Comparison of ENCODE assay signal across 11 cellular contexts in the genomic region with DNA sequence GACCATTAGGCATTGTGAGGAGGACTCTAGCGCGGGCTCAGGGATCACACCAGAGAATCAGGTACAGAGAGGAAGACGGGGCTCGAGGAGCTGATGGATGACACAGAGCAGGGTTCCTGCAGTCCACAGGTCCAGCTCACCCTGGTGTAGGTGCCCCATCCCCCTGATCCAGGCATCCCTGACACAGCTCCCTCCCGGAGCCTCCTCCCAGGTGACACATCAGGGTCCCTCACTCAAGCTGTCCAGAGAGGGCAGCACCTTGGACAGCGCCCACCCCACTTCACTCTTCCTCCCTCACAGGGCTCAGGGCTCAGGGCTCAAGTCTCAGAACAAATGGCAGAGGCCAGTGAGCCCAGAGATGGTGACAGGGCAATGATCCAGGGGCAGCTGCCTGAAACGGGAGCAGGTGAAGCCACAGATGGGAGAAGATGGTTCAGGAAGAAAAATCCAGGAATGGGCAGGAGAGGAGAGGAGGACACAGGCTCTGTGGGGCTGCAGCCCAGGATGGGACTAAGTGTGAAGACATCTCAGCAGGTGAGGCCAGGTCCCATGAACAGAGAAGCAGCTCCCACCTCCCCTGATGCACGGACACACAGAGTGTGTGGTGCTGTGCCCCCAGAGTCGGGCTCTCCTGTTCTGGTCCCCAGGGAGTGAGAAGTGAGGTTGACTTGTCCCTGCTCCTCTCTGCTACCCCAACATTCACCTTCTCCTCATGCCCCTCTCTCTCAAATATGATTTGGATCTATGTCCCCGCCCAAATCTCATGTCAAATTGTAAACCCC. TPM values are rescaled to one million over a fixed set of nuclear protein-coding genes. Genes with fewer than 3 reads are reported as not detected.
DNase-seq lines count a peak whose midpoint lies in the region; ATAC-seq, FAIRE-seq and TF ChIP-seq lines count a peak whose summit lies in the region.
"Had no signal": no experiment of that assay in that cellular context is flagged by ENCODE, and none has a peak within 500 bp of the region (broad histone marks: within the 10 kb centered on the region; RNA-seq: fewer than 3 reads in every experiment).

No MANE protein-coding gene starts in this region.

- POLR2A ChIA-PET in activated CD4-positive, alpha-beta memory T cell treated with anti-CD3 and anti-CD28 coated beads for 36 hours (lab: Charles Lee) = no interaction called here

- peaks cover 32% of the 10 kb centered on the region for H3K27me3 Mint-ChIP-seq in activated CD4-positive, alpha-beta memory T cell treated with anti-CD3 and anti-CD28 coated beads for 36 hours

- WGBS in hepatocyte (ENCODE audit: low lambda C conversion rate, missing lambda C conversion rate) = 72% methylated on average over 10 of the region's 10 CpGs

- no peak overlapping the region for H3K27ac ChIP-seq in hepatocyte
- H3K27ac ChIP-seq: upper lobe of left lung had no signal

- peak; percentile 19 for DNase-seq in activated gamma-delta T cell treated with Interleukin-2 at 50 U/mL for 16 hours
- no peak for DNase-seq in activated gamma-delta T cell (lab: John Stamatoyannopoulos, UW)
- DNase-seq in activated CD4-positive, alpha-beta memory T cell treated with anti-CD3 and anti-CD28 coated beads for 36 hours = peak; percentile 46
- peak; percentile 24 for DNase-seq in hepatocyte (ENCODE audit: low spot score)
- DNase-seq in urothelium cell line (ENCODE audit: low spot score) = peak; percentile 60
- DNase-seq in DMS153 (lab: John Stamatoyannopoulos, UW) = no peak
- DNase-seq in NCI-H146 treated with DMSO at 0.1 percent for 48 hours (lab: John Stamatoyannopoulos, UW; ENCODE audit: unreplicated experiment) = no peak
- DNase-seq: NCI-H1105 had no signal

- no peaks in the 10 kb centered on the region for H3K9me3 ChIP-seq in hepatocyte (ENCODE audit: low read depth)
- H3K9me3 ChIP-seq: upper lobe of left lung had no signal

- CTCF ChIA-PET in activated CD4-positive, alpha-beta memory T cell treated with anti-CD3 and anti-CD28 coated beads for 36 hours (lab: Charles Lee) = interaction anchor here (1.0 to 3.2 kb wide), 5 partner anchors 23 to 48 kb away, joined by 3 to 72 read pairs (median 14); no protein-coding TSS in a partner anchor

- no peaks in the 10 kb centered on the region for H3K27me3 ChIP-seq in hepatocyte
- H3K27me3 ChIP-seq: upper lobe of left lung had no signal

- H3K36me3 Mint-ChIP-seq in activated CD4-positive, alpha-beta memory T cell treated with anti-CD3 and anti-CD28 coated beads for 36 hours = no peaks in the 10 kb centered on the region

- no peaks in the 10 kb centered on the region for H4K20me1 ChIP-seq in hepatocyte (ENCODE audit: insufficient read depth, poor library complexity, severe bottlenecking)

- no peaks in the 10 kb centered on the region for H3K79me2 ChIP-seq in hepatocyte

- H2AFZ ChIP-seq in hepatocyte = no peak overlapping the region

- H3K9me2 ChIP-seq in hepatocyte (replicated peaks; ENCODE audit: insufficient read depth) = no peaks in the 10 kb centered on the region

- no peak overlapping the region for H3K4me3 Mint-ChIP-seq in activated CD4-positive, alpha-beta memory T cell treated with anti-CD3 and anti-CD28 coated beads for 36 hours

- FAIRE-seq in urothelium cell line (lab: Jason Lieb, UNC) = no peak

- TF ChIP-seq CTCF in hepatocyte (IDR thresholded peaks at IDR 0.05; ENCODE audit: poor library complexity) = no peak

- H3K9me3 Mint-ChIP-seq in activated CD4-positive, alpha-beta memory T cell treated with anti-CD3 and anti-CD28 coated beads for 36 hours = no peaks in the 10 kb centered on the region

- H3K4me1 Mint-ChIP-seq in activated CD4-positive, alpha-beta memory T cell treated with anti-CD3 and anti-CD28 coated beads for 36 hours (ENCODE audit: low read depth) = peaks cover 3% of the 10 kb centered on the region

- H3K36me3 ChIP-seq in hepatocyte (replicated peaks; ENCODE audit: insufficient read depth, low read depth) = no peaks in the 10 kb centered on the region
- H3K36me3 ChIP-seq: upper lobe of left lung had no signal

- ATAC-seq in HG02938 (IDR thresholded peaks at IDR 0.05; ENCODE audit: unreplicated experiment) = no peak

- intact Hi-C loops in activated CD4-positive, alpha-beta memory T cell treated with anti-CD3 and anti-CD28 coated beads for 36 hours (cut with micrococcal nuclease) = no loop called here

- no peaks in the 10 kb centered on the region for H3K4me1 ChIP-seq in hepatocyte (ENCODE audit: insufficient read depth)

- H3K4me3 ChIP-seq in hepatocyte = no peak overlapping the region
- H3K4me3 ChIP-seq: upper lobe of left lung had no signal

- no peak overlapping the region for H3K4me2 ChIP-seq in hepatocyte

- H3K27ac Mint-ChIP-seq in activated CD4-positive, alpha-beta memory T cell treated with anti-CD3 and anti-CD28 coated beads for 36 hours = no peak overlapping the region

RNA-seq across cellular contexts. Expression of gene CEACAM5, which starts 2.8 kb away (rescaled TPM):
- not detected for total RNA-seq in activated CD4-positive, alpha-beta memory T cell treated with anti-CD3 and anti-CD28 coated beads for 36 hours
- total RNA-seq in hepatocyte = 2.7 and 11.5 TPM in 2 replicates
- polyA plus RNA-seq in hepatocyte = 0.96 and 1.5 TPM in 2 replicates
- total RNA-seq: activated CD8-positive, alpha-beta memory T cell treated with anti-CD3 and anti-CD28 coated beads for 36 hours had no signal

RNA-seq across cellular contexts. Expression of gene CEACAM7, which starts 17.5 kb away (rescaled TPM):
- total RNA-seq in activated CD4-positive, alpha-beta memory T cell treated with anti-CD3 and anti-CD28 coated beads for 36 hours = not detected
- total RNA-seq in hepatocyte = 2.7 and 6.3 TPM in 2 replicates
- not detected in 2 replicates for polyA plus RNA-seq in hepatocyte
- total RNA-seq: activated CD8-positive, alpha-beta memory T cell treated with anti-CD3 and anti-CD28 coated beads for 36 hours had no signal

RNA-seq across cellular contexts. Expression of gene CEACAM6, which starts 49.7 kb away (rescaled TPM):
- total RNA-seq in activated CD4-positive, alpha-beta memory T cell treated with anti-CD3 and anti-CD28 coated beads for 36 hours = not detected
- 7.9 and 16.0 TPM in 2 replicates for total RNA-seq in hepatocyte
- polyA plus RNA-seq in hepatocyte = 4.5 and 5.3 TPM in 2 replicates
- total RNA-seq: activated CD8-positive, alpha-beta memory T cell treated with anti-CD3 and anti-CD28 coated beads for 36 hours had no signal

Comparison
In these comparisons a context has a peak if more than half of its experiments do, and no peak if none do; other contexts are left out.
1. DNase-seq: peak in activated gamma-delta T cell treated with Interleukin-2 at 50 U/mL for 16 hours (single experiment), activated CD4-positive, alpha-beta memory T cell treated with anti-CD3 and anti-CD28 coated beads for 36 hours (single experiment), hepatocyte (single experiment) and urothelium cell line (single experiment); none in activated gamma-delta T cell (single experiment), DMS153 (single experiment) and NCI-H146 treated with DMSO at 0.1 percent for 48 hours (single experiment).